Comparison of ENCODE assay signal across 1 cellular context in the genomic region with DNA sequence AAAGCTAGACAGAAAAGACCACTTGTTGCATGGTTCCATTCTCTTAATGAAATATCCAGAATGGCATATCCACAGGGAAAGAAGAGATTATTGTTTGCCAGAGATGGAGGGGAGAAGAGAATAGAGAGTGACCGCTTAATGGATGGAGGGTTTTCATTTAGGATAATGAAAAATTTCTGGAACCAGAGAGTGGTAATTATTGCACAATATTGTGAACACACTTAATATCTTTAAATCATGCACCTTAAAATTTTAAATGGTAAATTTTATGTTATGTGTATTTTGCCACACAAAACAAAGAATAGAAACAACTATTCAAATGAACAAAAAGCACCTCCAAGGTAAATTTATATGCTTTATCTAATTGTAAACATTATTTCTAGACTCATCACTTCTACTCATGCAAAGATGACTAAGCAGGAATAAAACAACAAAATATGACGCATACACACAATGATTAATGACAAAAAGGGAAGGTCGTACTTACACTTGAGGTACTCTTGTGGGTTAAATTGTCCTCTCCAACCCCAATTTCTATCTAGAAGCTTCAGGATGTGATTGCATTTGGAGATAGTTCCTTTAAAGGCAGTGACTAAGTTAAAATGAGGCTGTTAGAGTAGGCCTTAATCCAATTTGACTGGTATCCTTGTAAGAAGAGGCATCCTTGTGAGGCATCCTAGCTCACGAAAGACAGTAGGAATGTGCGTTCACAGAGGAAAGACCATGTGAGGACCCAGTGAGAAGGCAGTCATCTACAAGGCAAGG.
TF ChIP-seq lines count a peak whose summit lies in the region.

No MANE protein-coding gene starts in this region.

TF ChIP-seq in K562, 482 proteins besides CTCF, POLR2A, EP300 and RAD21 (continues in another document):
- TF ChIP-seq ZNF583 (CRISPR knock-in tag; IDR thresholded peaks at IDR 0.05) (no peak), HDAC6 (IDR thresholded peaks at IDR 0.05; ENCODE audit: low read depth, low read length) (no peak), SMAD4 (CRISPR knock-in tag; conservative IDR thresholded peaks at IDR 0.05) (no peak), ZFP36 (IDR thresholded peaks at IDR 0.05; ENCODE audit: low read depth, low read length, partially characterized antibody) (no peak), ZFX (CRISPR knock-in tag; IDR thresholded peaks at IDR 0.05) (peak; percentile 82), MAFG (tag; conservative IDR thresholded peaks at IDR 0.05) (peak; percentile 98), HCFC1 (IDR thresholded peaks at IDR 0.05; ENCODE audit: low read depth, low read length) (no peak), YY1 (IDR thresholded peaks at IDR 0.05; ENCODE audit: borderline replicate concordance in 1 of 3, control insufficient read depth in 1 of 3, extremely low read depth in 1 of 3, insufficient read depth in 3 of 3, insufficient read length in 1 of 3, insufficient replicate concordance in 2 of 3, low read depth in 1 of 3, low read length in 2 of 3) (no peak), ZNF324 (CRISPR knock-in tag; IDR thresholded peaks at IDR 0.05) (0 out of 2 replicates have a peak, but pooled peaks have one; percentile 5), PCBP2 (IDR thresholded peaks at IDR 0.05; ENCODE audit: low read depth, low read length, poor library complexity, severe bottlenecking) (no peak), HNRNPH1 (optimal IDR thresholded peaks at IDR 0.05; ENCODE audit: low read depth, low read length) (no peak), C11orf30 (IDR thresholded peaks at IDR 0.05; ENCODE audit: low read depth) (peak; percentile 97), MCM2 (IDR thresholded peaks at IDR 0.05; ENCODE audit: low read depth) (no peak), PHF8 (IDR thresholded peaks at IDR 0.05; ENCODE audit: borderline replicate concordance, low read length) (no peak), SPI1 (IDR thresholded peaks at IDR 0.05; ENCODE audit: borderline replicate concordance, low read depth, low read length) (no peak), KLF13 (tag; IDR thresholded peaks at IDR 0.05; ENCODE audit: borderline replicate concordance, low read depth) (no peak), BMI1 (IDR thresholded peaks at IDR 0.05; ENCODE audit: low read length) (no peak), ZNF444 (CRISPR knock-in tag; IDR thresholded peaks at IDR 0.05) (no peak), HMG20A (CRISPR knock-in tag; conservative IDR thresholded peaks at IDR 0.05) (0 out of 2 replicates have a peak, but pooled peaks have one; percentile 25), POLR3A (IDR thresholded peaks at IDR 0.05; ENCODE audit: borderline replicate concordance, extremely low read depth, insufficient read depth, insufficient read length) (no peak), BACH1 (tag; IDR thresholded peaks at IDR 0.05) (peak; percentile 90), NR2F6 (CRISPR knock-in tag; IDR thresholded peaks at IDR 0.05) (no peak), PHB2 (IDR thresholded peaks at IDR 0.05; ENCODE audit: low read depth) (no peak), ILK (tag; IDR thresholded peaks at IDR 0.05; ENCODE audit: borderline replicate concordance, low read depth) (no peak), ZNF77 (CRISPR knock-in tag; IDR thresholded peaks at IDR 0.05) (no peak)
- TF ChIP-seq, protein P1, sequence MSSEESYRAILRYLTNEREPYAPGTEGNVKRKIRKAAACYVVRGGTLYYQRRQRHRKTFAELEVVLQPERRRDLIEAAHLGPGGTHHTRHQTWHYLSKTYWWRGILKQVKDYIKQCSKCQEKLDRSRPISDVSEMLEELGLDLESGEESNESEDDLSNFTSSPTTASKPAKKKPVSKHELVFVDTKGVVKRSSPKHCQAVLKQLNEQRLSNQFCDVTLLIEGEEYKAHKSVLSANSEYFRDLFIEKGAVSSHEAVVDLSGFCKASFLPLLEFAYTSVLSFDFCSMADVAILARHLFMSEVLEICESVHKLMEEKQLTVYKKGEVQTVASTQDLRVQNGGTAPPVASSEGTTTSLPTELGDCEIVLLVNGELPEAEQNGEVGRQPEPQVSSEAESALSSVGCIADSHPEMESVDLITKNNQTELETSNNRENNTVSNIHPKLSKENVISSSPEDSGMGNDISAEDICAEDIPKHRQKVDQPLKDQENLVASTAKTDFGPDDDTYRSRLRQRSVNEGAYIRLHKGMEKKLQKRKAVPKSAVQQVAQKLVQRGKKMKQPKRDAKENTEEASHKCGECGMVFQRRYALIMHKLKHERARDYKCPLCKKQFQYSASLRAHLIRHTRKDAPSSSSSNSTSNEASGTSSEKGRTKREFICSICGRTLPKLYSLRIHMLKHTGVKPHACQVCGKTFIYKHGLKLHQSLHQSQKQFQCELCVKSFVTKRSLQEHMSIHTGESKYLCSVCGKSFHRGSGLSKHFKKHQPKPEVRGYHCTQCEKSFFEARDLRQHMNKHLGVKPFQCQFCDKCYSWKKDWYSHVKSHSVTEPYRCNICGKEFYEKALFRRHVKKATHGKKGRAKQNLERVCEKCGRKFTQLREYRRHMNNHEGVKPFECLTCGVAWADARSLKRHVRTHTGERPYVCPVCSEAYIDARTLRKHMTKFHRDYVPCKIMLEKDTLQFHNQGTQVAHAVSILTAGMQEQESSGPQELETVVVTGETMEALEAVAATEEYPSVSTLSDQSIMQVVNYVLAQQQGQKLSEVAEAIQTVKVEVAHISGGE (CRISPR knock-in tag; IDR thresholded peaks at IDR 0.05): no peak; a peak in 1 of 6 replicates
- TF ChIP-seq, protein P2, sequence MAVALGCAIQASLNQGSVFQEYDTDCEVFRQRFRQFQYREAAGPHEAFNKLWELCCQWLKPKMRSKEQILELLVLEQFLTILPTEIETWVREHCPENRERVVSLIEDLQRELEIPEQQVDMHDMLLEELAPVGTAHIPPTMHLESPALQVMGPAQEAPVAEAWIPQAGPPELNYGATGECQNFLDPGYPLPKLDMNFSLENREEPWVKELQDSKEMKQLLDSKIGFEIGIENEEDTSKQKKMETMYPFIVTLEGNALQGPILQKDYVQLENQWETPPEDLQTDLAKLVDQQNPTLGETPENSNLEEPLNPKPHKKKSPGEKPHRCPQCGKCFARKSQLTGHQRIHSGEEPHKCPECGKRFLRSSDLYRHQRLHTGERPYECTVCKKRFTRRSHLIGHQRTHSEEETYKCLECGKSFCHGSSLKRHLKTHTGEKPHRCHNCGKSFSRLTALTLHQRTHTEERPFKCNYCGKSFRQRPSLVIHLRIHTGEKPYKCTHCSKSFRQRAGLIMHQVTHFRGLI (CRISPR knock-in tag; IDR thresholded peaks at IDR 0.05): no peak
- TF ChIP-seq, protein P3, sequence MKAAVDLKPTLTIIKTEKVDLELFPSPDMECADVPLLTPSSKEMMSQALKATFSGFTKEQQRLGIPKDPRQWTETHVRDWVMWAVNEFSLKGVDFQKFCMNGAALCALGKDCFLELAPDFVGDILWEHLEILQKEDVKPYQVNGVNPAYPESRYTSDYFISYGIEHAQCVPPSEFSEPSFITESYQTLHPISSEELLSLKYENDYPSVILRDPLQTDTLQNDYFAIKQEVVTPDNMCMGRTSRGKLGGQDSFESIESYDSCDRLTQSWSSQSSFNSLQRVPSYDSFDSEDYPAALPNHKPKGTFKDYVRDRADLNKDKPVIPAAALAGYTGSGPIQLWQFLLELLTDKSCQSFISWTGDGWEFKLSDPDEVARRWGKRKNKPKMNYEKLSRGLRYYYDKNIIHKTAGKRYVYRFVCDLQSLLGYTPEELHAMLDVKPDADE (conservative IDR thresholded peaks at IDR 0.05; ENCODE audit: control insufficient read depth, low read depth, low read length): no peak
- TF ChIP-seq, protein P4, sequence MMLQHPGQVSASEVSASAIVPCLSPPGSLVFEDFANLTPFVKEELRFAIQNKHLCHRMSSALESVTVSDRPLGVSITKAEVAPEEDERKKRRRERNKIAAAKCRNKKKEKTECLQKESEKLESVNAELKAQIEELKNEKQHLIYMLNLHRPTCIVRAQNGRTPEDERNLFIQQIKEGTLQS (IDR thresholded peaks at IDR 0.05): peak; percentile 97
- TF ChIP-seq, protein P4 (CRISPR knock-in tag; conservative IDR thresholded peaks at IDR 0.05): peak; percentile 86
- TF ChIP-seq, protein P5, sequence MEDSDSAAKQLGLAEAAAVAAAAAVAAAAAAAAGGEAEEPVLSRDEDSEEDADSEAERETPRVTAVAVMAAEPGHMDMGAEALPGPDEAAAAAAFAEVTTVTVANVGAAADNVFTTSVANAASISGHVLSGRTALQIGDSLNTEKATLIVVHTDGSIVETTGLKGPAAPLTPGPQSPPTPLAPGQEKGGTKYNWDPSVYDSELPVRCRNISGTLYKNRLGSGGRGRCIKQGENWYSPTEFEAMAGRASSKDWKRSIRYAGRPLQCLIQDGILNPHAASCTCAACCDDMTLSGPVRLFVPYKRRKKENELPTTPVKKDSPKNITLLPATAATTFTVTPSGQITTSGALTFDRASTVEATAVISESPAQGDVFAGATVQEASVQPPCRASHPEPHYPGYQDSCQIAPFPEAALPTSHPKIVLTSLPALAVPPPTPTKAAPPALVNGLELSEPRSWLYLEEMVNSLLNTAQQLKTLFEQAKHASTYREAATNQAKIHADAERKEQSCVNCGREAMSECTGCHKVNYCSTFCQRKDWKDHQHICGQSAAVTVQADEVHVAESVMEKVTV (CRISPR knock-in tag; IDR thresholded peaks at IDR 0.05): no peak
- TF ChIP-seq, protein P6, sequence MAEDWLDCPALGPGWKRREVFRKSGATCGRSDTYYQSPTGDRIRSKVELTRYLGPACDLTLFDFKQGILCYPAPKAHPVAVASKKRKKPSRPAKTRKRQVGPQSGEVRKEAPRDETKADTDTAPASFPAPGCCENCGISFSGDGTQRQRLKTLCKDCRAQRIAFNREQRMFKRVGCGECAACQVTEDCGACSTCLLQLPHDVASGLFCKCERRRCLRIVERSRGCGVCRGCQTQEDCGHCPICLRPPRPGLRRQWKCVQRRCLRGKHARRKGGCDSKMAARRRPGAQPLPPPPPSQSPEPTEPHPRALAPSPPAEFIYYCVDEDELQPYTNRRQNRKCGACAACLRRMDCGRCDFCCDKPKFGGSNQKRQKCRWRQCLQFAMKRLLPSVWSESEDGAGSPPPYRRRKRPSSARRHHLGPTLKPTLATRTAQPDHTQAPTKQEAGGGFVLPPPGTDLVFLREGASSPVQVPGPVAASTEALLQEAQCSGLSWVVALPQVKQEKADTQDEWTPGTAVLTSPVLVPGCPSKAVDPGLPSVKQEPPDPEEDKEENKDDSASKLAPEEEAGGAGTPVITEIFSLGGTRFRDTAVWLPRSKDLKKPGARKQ (CRISPR knock-in tag; IDR thresholded peaks at IDR 0.05): no peak
- TF ChIP-seq, protein P7, sequence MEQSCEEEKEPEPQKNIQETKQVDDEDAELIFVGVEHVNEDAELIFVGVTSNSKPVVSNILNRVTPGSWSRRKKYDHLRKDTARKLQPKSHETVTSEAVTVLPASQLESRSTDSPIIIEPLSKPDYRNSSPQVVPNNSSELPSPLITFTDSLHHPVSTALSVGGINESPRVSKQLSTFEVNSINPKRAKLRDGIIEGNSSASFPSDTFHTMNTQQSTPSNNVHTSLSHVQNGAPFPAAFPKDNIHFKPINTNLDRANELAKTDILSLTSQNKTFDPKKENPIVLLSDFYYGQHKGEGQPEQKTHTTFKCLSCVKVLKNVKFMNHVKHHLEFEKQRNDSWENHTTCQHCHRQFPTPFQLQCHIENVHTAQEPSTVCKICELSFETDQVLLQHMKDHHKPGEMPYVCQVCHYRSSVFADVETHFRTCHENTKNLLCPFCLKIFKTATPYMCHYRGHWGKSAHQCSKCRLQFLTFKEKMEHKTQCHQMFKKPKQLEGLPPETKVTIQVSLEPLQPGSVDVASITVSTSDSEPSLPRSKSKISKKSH (CRISPR knock-in tag; IDR thresholded peaks at IDR 0.05): no peak
- TF ChIP-seq, protein P8, sequence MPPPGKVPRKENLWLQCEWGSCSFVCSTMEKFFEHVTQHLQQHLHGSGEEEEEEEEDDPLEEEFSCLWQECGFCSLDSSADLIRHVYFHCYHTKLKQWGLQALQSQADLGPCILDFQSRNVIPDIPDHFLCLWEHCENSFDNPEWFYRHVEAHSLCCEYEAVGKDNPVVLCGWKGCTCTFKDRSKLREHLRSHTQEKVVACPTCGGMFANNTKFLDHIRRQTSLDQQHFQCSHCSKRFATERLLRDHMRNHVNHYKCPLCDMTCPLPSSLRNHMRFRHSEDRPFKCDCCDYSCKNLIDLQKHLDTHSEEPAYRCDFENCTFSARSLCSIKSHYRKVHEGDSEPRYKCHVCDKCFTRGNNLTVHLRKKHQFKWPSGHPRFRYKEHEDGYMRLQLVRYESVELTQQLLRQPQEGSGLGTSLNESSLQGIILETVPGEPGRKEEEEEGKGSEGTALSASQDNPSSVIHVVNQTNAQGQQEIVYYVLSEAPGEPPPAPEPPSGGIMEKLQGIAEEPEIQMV (tag; conservative IDR thresholded peaks at IDR 0.05; ENCODE audit: low read depth): no peak
- TF ChIP-seq, protein P9, sequence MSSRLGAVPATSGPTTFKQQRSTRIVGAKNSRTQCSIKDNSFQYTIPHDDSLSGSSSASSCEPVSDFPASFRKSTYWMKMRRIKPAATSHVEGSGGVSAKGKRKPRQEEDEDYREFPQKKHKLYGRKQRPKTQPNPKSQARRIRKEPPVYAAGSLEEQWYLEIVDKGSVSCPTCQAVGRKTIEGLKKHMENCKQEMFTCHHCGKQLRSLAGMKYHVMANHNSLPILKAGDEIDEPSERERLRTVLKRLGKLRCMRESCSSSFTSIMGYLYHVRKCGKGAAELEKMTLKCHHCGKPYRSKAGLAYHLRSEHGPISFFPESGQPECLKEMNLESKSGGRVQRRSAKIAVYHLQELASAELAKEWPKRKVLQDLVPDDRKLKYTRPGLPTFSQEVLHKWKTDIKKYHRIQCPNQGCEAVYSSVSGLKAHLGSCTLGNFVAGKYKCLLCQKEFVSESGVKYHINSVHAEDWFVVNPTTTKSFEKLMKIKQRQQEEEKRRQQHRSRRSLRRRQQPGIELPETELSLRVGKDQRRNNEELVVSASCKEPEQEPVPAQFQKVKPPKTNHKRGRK (tag; IDR thresholded peaks at IDR 0.05): no peak
- TF ChIP-seq, protein P10, sequence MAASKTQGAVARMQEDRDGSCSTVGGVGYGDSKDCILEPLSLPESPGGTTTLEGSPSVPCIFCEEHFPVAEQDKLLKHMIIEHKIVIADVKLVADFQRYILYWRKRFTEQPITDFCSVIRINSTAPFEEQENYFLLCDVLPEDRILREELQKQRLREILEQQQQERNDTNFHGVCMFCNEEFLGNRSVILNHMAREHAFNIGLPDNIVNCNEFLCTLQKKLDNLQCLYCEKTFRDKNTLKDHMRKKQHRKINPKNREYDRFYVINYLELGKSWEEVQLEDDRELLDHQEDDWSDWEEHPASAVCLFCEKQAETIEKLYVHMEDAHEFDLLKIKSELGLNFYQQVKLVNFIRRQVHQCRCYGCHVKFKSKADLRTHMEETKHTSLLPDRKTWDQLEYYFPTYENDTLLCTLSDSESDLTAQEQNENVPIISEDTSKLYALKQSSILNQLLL (CRISPR knock-in tag; IDR thresholded peaks at IDR 0.05; ENCODE audit: borderline replicate concordance): no peak
- TF ChIP-seq, protein P11, sequence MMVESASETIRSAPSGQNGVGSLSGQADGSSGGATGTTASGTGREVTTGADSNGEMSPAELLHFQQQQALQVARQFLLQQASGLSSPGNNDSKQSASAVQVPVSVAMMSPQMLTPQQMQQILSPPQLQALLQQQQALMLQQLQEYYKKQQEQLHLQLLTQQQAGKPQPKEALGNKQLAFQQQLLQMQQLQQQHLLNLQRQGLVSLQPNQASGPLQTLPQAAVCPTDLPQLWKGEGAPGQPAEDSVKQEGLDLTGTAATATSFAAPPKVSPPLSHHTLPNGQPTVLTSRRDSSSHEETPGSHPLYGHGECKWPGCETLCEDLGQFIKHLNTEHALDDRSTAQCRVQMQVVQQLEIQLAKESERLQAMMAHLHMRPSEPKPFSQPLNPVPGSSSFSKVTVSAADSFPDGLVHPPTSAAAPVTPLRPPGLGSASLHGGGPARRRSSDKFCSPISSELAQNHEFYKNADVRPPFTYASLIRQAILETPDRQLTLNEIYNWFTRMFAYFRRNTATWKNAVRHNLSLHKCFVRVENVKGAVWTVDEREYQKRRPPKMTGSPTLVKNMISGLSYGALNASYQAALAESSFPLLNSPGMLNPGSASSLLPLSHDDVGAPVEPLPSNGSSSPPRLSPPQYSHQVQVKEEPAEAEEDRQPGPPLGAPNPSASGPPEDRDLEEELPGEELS (CRISPR knock-in tag; IDR thresholded peaks at IDR 0.05; ENCODE audit: borderline replicate concordance): no peak
